Comparison of ENCODE assay signal across 8 cellular contexts in genomic region chr1:121016182-121017028, GRCh38.
A peak's percentile ranks its signal among the peaks of the same experiment; 100 is the strongest.
DNase-seq lines count a peak whose midpoint lies in the region; ATAC-seq and TF ChIP-seq lines count a peak whose summit lies in the region.
"Not testable (repeated sequence)": the region's sequence is repeated elsewhere in the genome, so short reads cannot be mapped to it uniquely, and the experiment has no call there.

No MANE protein-coding gene starts in this region.

- peak; percentile 68 for ATAC-seq in GM18868 (IDR thresholded peaks at IDR 0.05; ENCODE audit: unreplicated experiment)

- not testable (repeated sequence) for TF ChIP-seq CTCF in cardiac fibroblast (IDR thresholded peaks at IDR 0.05; ENCODE audit: low read depth, low read length); retinal pigment epithelial cell (conservative IDR thresholded peaks at IDR 0.05; ENCODE audit: low read depth, low read length)

- DNase-seq in AG08396 (ENCODE audit: low spot score): peak; percentile 16
- DNase-seq in HT-29 (ENCODE audit: low spot score): peak; percentile 90
- DNase-seq in NCI-H82 (lab: John Stamatoyannopoulos, UW): peak; percentile 69
- peak; percentile 21 to 29 for DNase-seq in activated CD4-positive, alpha-beta T cell treated with anti-CD3 and anti-CD28 coated beads for 24 hours (ENCODE audit: low read depth in 2 of 2)
- peak; percentile 62 to 90 for DNase-seq in cardiac fibroblast (ENCODE audit: low read depth in 2 of 2)
- peak; percentile 13 for DNase-seq in iPS-NIHi7 (ENCODE audit: extremely low spot score)
- peak; percentile 18 for DNase-seq in retinal pigment epithelial cell (ENCODE audit: low read depth)

- not testable (repeated sequence) for H3K4me3 ChIP-seq in cardiac fibroblast (replicated peaks in 1 of 2; ENCODE audit: low read depth in 2 of 2, low read length in 2 of 2); retinal pigment epithelial cell (ENCODE audit: low read length)

Comparison
In these comparisons a context has a peak if more than half of its experiments do, and no peak if none do; other contexts are left out.
1. DNase-seq: peak in every context shown above with its lines; median percentile 90 in HT-29; 76 in cardiac fibroblast; 69 in NCI-H82; 25 in activated CD4-positive, alpha-beta T cell treated with anti-CD3 and anti-CD28 coated beads for 24 hours; 18 in retinal pigment epithelial cell; 16 in AG08396; 13 in iPS-NIHi7.